In genomic region chr11:64245797-64246623, GRCh38 we compare ENCODE assay signal across 7 cellular contexts. TPM values are rescaled to one million over a fixed set of nuclear protein-coding genes. Genes with fewer than 3 reads are reported as not detected.
DNase-seq lines count a peak whose midpoint lies in the region; ATAC-seq and TF ChIP-seq lines count a peak whose summit lies in the region.

No MANE protein-coding gene starts in this region.

- H2AFZ ChIP-seq in GM23248, result peak overlapping the region; percentile 46; the same call in 1 of the 2 replicates

- in situ Hi-C loops in GM23248 (cut with MboI), result no loop called here

- no peaks in the 10 kb centered on the region for H4K20me1 ChIP-seq in GM23248 (ENCODE audit: insufficient read depth)

- peak overlapping the region in 7 of 9 donors; percentile 65 to 88 (median 72) for H3K27ac Mint-ChIP-seq in naive thymus-derived CD4-positive, alpha-beta T cell

- ATAC-seq in naive thymus-derived CD4-positive, alpha-beta T cell, result no peak

- DNase-seq in GM23248 (peak; percentile 98), NCI-H526 (lab: John Stamatoyannopoulos, UW) (peak; percentile 44 to 73), epithelial cell of proximal tubule (ENCODE audit: low read depth) (no peak), mesenteric fat pad (ENCODE audit: low spot score) (no peak)
- peak; percentile 86 for DNase-seq in activated CD8-positive, alpha-beta memory T cell treated with anti-CD3 and anti-CD28 coated beads, Interleukin-2, amount 50 U/mL, for 48 hours
- peak in 6 of 9 donors; percentile 24 to 76 (median 30) for DNase-seq in naive thymus-derived CD4-positive, alpha-beta T cell

- H3K9ac ChIP-seq in GM23248 (peak overlapping the region; percentile 92), subcutaneous abdominal adipose tissue (ENCODE audit: low read length in 5 of 5) (peak overlapping the region in 4 of 5 donors; percentile 54 to 75 (median 62))

- no peaks in the 10 kb centered on the region; the same call in 1 of the 2 replicates for H3K36me3 ChIP-seq in GM23248 (ENCODE audit: low read depth)
- peaks cover 0 to 11% (median 0%) of the 10 kb centered on the region in 3 experiments for H3K36me3 ChIP-seq in naive thymus-derived CD4-positive, alpha-beta T cell (ENCODE audit: control insufficient read depth in 2 of 3, insufficient read depth in 3 of 3, low read length in 3 of 3)
- H3K36me3 ChIP-seq in subcutaneous abdominal adipose tissue (ENCODE audit: control insufficient read depth in 5 of 5, insufficient read depth in 5 of 5, low read length in 5 of 5), result peaks cover 0 to 14% (median 11%) of the 10 kb centered on the region in 5 donors

- 1 to 2% methylated on average over 29 to 46 of the region's 47 CpGs for WGBS in GM23248 (ENCODE audit: low coverage in 1 of 2, low lambda C conversion rate in 2 of 2, missing lambda C conversion rate in 2 of 2), 2 experiments

- H3K4me3 Mint-ChIP-seq in naive thymus-derived CD4-positive, alpha-beta T cell, result peak overlapping the region; percentile 77 to 93 (median 86)

- H3K36me3 Mint-ChIP-seq in naive thymus-derived CD4-positive, alpha-beta T cell, result peaks cover 0 to 1% (median 0%) of the 10 kb centered on the region in 5 donors

- peaks cover 7 to 43% (median 28%) of the 10 kb centered on the region in 7 donors for H3K4me1 Mint-ChIP-seq in naive thymus-derived CD4-positive, alpha-beta T cell

- no peaks in the 10 kb centered on the region for H3K9me2 ChIP-seq in GM23248 (ENCODE audit: insufficient read depth)

- H3K9me3 Mint-ChIP-seq in naive thymus-derived CD4-positive, alpha-beta T cell, result no peaks in the 10 kb centered on the region

- CTCF ChIA-PET in naive thymus-derived CD4-positive, alpha-beta T cell (lab: Charles Lee), result interaction anchor here (1.6 to 4.5 kb wide), 3 partner anchors 40 to 58 kb away, joined by 4 to 30 read pairs (median 5); partner anchors contain the start of gene FERMT3

- peak overlapping the region; percentile 88 for H3K27ac ChIP-seq in GM23248
- peak overlapping the region; percentile 59 for H3K27ac ChIP-seq in naive thymus-derived CD4-positive, alpha-beta T cell (ENCODE audit: low read depth, low read length)
- H3K27ac ChIP-seq in subcutaneous abdominal adipose tissue (ENCODE audit: low read depth, low read length), result peak overlapping the region; percentile 89

- H3K4me2 ChIP-seq in GM23248 (ENCODE audit: unreplicated experiment), result peak overlapping the region; percentile 81

- H3K27me3 Mint-ChIP-seq in naive thymus-derived CD4-positive, alpha-beta T cell, result peaks cover 0 to 3% (median 0%) of the 10 kb centered on the region in 5 donors

- H3K4me3 ChIP-seq in GM23248, result peak overlapping the region; percentile 100
- peak overlapping the region; percentile 95 for H3K4me3 ChIP-seq in epithelial cell of proximal tubule (ENCODE audit: low read depth, low read length)
- peak overlapping the region; percentile 68 for H3K4me3 ChIP-seq in naive thymus-derived CD4-positive, alpha-beta T cell (ENCODE audit: low read length)
- peak overlapping the region; percentile 63 to 73 (median 72) for H3K4me3 ChIP-seq in subcutaneous abdominal adipose tissue (ENCODE audit: low read depth in 1 of 5, low read length in 5 of 5)

- H3K4me1 ChIP-seq in GM23248 (ENCODE audit: insufficient read depth) (0 out of 2 replicates have a peak, but pooled peaks cover 10% of the 10 kb centered on the region), subcutaneous abdominal adipose tissue (ENCODE audit: control insufficient read depth in 5 of 5, insufficient read depth in 5 of 5, low read length in 5 of 5) (peaks cover 2 to 63% (median 54%) of the 10 kb centered on the region in 5 donors)
- H3K4me1 ChIP-seq in naive thymus-derived CD4-positive, alpha-beta T cell (ENCODE audit: control insufficient read depth in 2 of 2, insufficient read depth in 2 of 2, low read length in 2 of 2), result peaks cover 21 to 25% of the 10 kb centered on the region in 2 donors

- POLR2A ChIA-PET in naive thymus-derived CD4-positive, alpha-beta T cell (lab: Charles Lee), result interaction anchor here (0.6 to 12.3 kb wide), 14 partner anchors 7 to 499 kb away, joined by 3 to 154 read pairs (median 6); partner anchors contain the start of genes BAD, CATSPERZ, FERMT3 and PRDX5

- peaks cover 14% of the 10 kb centered on the region; the same call in 1 of the 2 replicates for H3F3A ChIP-seq in GM23248 (ENCODE audit: insufficient read depth)

- intact Hi-C loops in naive thymus-derived CD4-positive, alpha-beta T cell (cut with micrococcal nuclease), result loop anchor here in 1 of 2 donors (1.0 kb wide), 3 partner anchors 23 to 59 kb away; partner anchors contain the start of genes ESRRA and GPR137

- H3K27me3 ChIP-seq in GM23248 (replicated peaks; ENCODE audit: insufficient read depth) (no peaks in the 10 kb centered on the region), subcutaneous abdominal adipose tissue (ENCODE audit: control insufficient read depth in 5 of 5, insufficient read depth in 4 of 5, low read length in 5 of 5) (peaks cover 0 to 2% (median 0%) of the 10 kb centered on the region in 5 donors)
- H3K27me3 ChIP-seq in naive thymus-derived CD4-positive, alpha-beta T cell (ENCODE audit: control insufficient read depth in 2 of 2, insufficient read depth in 2 of 2, low read length in 2 of 2), result no peaks in the 10 kb centered on the region

- no peak for TF ChIP-seq CTCF in epithelial cell of proximal tubule (conservative IDR thresholded peaks at IDR 0.05; ENCODE audit: low read depth, low read length)

- H3K79me2 ChIP-seq in GM23248 (ENCODE audit: insufficient read depth), result peaks cover 46% of the 10 kb centered on the region

- H3K9me3 ChIP-seq in GM23248 (ENCODE audit: low read depth) (no peaks in the 10 kb centered on the region), subcutaneous abdominal adipose tissue (ENCODE audit: control insufficient read depth in 5 of 5, low read length in 5 of 5) (no peaks in the 10 kb centered on the region)
- H3K9me3 ChIP-seq in naive thymus-derived CD4-positive, alpha-beta T cell (ENCODE audit: control insufficient read depth in 2 of 3, low read length in 3 of 3), result no peaks in the 10 kb centered on the region

RNA-seq across cellular contexts. Expression of gene PPP1R14B, which starts 0.7 kb away (rescaled TPM):
- total RNA-seq in GM23248 (2014; rRNA removed; shearing (Covaris generic)), result 231 and 239 TPM in 2 replicates
- 115 and 150 TPM in 2 replicates for polyA plus RNA-seq in GM23248 (2016; fragmentation: Nextera tagmentation; extraction: Ambion mirVana)
- 674 and 753 TPM in 2 replicates for total RNA-seq in epithelial cell of proximal tubule
- 100 to 1,000 TPM in 1 of 5 experiments, 10 to 100 TPM in 4; 20.1 to 116 (median 26.0) TPM for total RNA-seq in naive thymus-derived CD4-positive, alpha-beta T cell
- polyA plus RNA-seq in naive thymus-derived CD4-positive, alpha-beta T cell, result 10 to 100 TPM; 23.9 to 29.5 TPM
- total RNA-seq in mesenteric fat pad, result 186 TPM

RNA-seq across cellular contexts. Expression of gene FKBP2, which starts 5.1 kb away (rescaled TPM):
- 40.7 and 54.4 TPM in 2 replicates for total RNA-seq in GM23248 (2014; rRNA removed; shearing (Covaris generic))
- polyA plus RNA-seq in GM23248 (2016; fragmentation: Nextera tagmentation; extraction: Ambion mirVana), result 185 and 188 TPM in 2 replicates
- total RNA-seq in epithelial cell of proximal tubule (72.6 and 184 TPM in 2 replicates), mesenteric fat pad (53.8 TPM)
- total RNA-seq in naive thymus-derived CD4-positive, alpha-beta T cell, result 10 to 100 TPM; 20.3 to 46.6 (median 33.5) TPM
- polyA plus RNA-seq in naive thymus-derived CD4-positive, alpha-beta T cell, result 10 to 100 TPM; 61.8 to 81.4 TPM

RNA-seq across cellular contexts. Expression of gene PLCB3, which starts 5.3 kb away (rescaled TPM):
- total RNA-seq in GM23248 (2014; rRNA removed; shearing (Covaris generic)), result 32.7 and 41.7 TPM in 2 replicates
- 6.5 and 7.5 TPM in 2 replicates for polyA plus RNA-seq in GM23248 (2016; fragmentation: Nextera tagmentation; extraction: Ambion mirVana)
- total RNA-seq in epithelial cell of proximal tubule (42.8 and 43.5 TPM in 2 replicates), mesenteric fat pad (25.8 TPM)
- total RNA-seq in naive thymus-derived CD4-positive, alpha-beta T cell, result 10 to 100 TPM in 2 of 5 experiments, 1 to 10 TPM in 3; 3.3 to 12.1 (median 8.1) TPM
- polyA plus RNA-seq in naive thymus-derived CD4-positive, alpha-beta T cell, result under 1 TPM; 0.19 to 0.81 TPM

RNA-seq across cellular contexts. Expression of gene VEGFB, which starts 11.6 kb away (rescaled TPM):
- total RNA-seq in GM23248 (2014; rRNA removed; shearing (Covaris generic)), result 17.7 and 27.8 TPM in 2 replicates
- 21.6 and 22.6 TPM in 2 replicates for polyA plus RNA-seq in GM23248 (2016; fragmentation: Nextera tagmentation; extraction: Ambion mirVana)
- total RNA-seq in epithelial cell of proximal tubule, result 15.6 and 25.7 TPM in 2 replicates
- 10 to 100 TPM; 30.6 to 99.5 (median 88.0) TPM for total RNA-seq in naive thymus-derived CD4-positive, alpha-beta T cell
- 10 to 100 TPM; 12.9 to 15.3 TPM for polyA plus RNA-seq in naive thymus-derived CD4-positive, alpha-beta T cell
- 426 TPM for total RNA-seq in mesenteric fat pad

RNA-seq across cellular contexts. Expression of gene DNAJC4, which starts 15.7 kb away (rescaled TPM):
- total RNA-seq in GM23248 (2014; rRNA removed; shearing (Covaris generic)), result 2.7 and 11.0 TPM in 2 replicates
- 33.4 and 34.7 TPM in 2 replicates for polyA plus RNA-seq in GM23248 (2016; fragmentation: Nextera tagmentation; extraction: Ambion mirVana)
- total RNA-seq in epithelial cell of proximal tubule (12.5 and 17.6 TPM in 2 replicates), mesenteric fat pad (20.4 TPM)
- total RNA-seq in naive thymus-derived CD4-positive, alpha-beta T cell, result 10 to 100 TPM; 39.3 to 61.7 (median 47.4) TPM
- 10 to 100 TPM; 24.3 to 26.7 TPM for polyA plus RNA-seq in naive thymus-derived CD4-positive, alpha-beta T cell

Comparison
In these comparisons a context has a peak if more than half of its experiments do, and no peak if none do; other contexts are left out.
1. DNase-seq: peak in GM23248 (single experiment), NCI-H526 (2 of 2), activated CD8-positive, alpha-beta memory T cell treated with anti-CD3 and anti-CD28 coated beads, Interleukin-2, amount 50 U/mL, for 48 hours (single experiment) and naive thymus-derived CD4-positive, alpha-beta T cell (6 of 9); none in epithelial cell of proximal tubule (single experiment) and mesenteric fat pad (single experiment).
2. Peak in every context shown above with its lines, with median percentiles within 50 percentile points of each other: H3K27ac ChIP-seq and H3K4me3 ChIP-seq.